19 cellular contexts compared by ENCODE assay signal in the genomic region with DNA sequence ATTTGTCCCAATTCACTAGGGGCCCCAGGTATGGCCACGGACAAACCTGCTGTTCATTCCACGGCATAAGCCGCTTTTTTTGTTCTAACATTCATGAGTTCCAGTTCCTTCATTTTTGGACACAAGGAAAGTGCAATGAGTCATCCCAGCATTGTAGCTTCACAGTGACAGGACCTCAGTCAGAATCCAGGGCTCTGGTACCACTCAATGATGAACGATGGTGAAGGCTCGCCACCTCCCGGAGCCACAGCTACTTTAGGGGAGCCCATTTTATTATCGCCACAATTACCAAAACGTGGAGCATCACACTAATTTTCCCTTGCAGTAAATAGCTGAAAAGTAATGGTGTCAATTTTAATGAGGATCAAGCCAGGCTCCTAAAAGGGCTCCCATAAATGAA.
DNase-seq lines count a peak whose midpoint lies in the region.
"Had no signal": no experiment of that assay in that cellular context is flagged by ENCODE, and none has a peak within 500 bp of the region (broad histone marks: within the 10 kb centered on the region; RNA-seq: fewer than 3 reads in every experiment).

No MANE protein-coding gene starts in this region.

- H3K27ac ChIP-seq in caudate nucleus (ENCODE audit: low read depth, low read length) (peak overlapping the region; percentile 78), layer of hippocampus (ENCODE audit: low read depth, low read length) (peak overlapping the region; percentile 82), temporal lobe (ENCODE audit: low read depth, low read length) (peak overlapping the region; percentile 91)
- H3K27ac ChIP-seq: 22Rv1, BLaER1, C4-2B, GM23248 had no signal

- peak; percentile 7 for DNase-seq in RPMI7951 (ENCODE audit: low read depth)
- peak in 2 of 61 donors; percentile 21 to 26 for DNase-seq in caudate nucleus (lab: John Stamatoyannopoulos, UW)
- DNase-seq in NCI-H510A (lab: John Stamatoyannopoulos, UW): no peak
- no peak for DNase-seq in activated naive CD4-positive, alpha-beta T cell treated with anti-CD3 and anti-CD28 coated beads, Interleukin-2, amount 50 U/mL, for 16 hours
- no peak for DNase-seq in RPMI8226
- DNase-seq: CD4-positive, CD25-positive, alpha-beta regulatory T cell; CD8-positive, alpha-beta memory T cell; DMS 273 treated with DMSO at 0.1 percent for 48 hours; DMS79; EL; GDM1; GM23248; H7; HCEC 1CT had no signal

- H3K27me3 ChIP-seq in layer of hippocampus (ENCODE audit: control insufficient read depth, insufficient read depth, low read length): no peaks in the 10 kb centered on the region
- H3K27me3 ChIP-seq: BLaER1 had no signal
